1 cellular context compared by ENCODE assay signal in genomic region chr3:42688487-42689420, GRCh38.
TF ChIP-seq lines count a peak whose summit lies in the region.

No MANE protein-coding gene starts in this region.

TF ChIP-seq in H1, 55 proteins besides CTCF, POLR2A, EP300 and RAD21:
- TF ChIP-seq, protein P1, sequence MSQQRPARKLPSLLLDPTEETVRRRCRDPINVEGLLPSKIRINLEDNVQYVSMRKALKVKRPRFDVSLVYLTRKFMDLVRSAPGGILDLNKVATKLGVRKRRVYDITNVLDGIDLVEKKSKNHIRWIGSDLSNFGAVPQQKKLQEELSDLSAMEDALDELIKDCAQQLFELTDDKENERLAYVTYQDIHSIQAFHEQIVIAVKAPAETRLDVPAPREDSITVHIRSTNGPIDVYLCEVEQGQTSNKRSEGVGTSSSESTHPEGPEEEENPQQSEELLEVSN (IDR thresholded peaks at IDR 0.05) = peak; percentile 46; the same call in 1 of the 2 replicates
- TF ChIP-seq HDAC2 (IDR thresholded peaks at IDR 0.05; ENCODE audit: borderline replicate concordance in 1 of 2, low read depth in 2 of 2, low read length in 2 of 2) = no peak
